Comparison of ENCODE assay signal across 17 cellular contexts in genomic region chr12:42958271-42958674, GRCh38.
DNase-seq lines count a peak whose midpoint lies in the region; ATAC-seq and TF ChIP-seq lines count a peak whose summit lies in the region.
"Had no signal": no experiment of that assay in that cellular context is flagged by ENCODE, and none has a peak within 500 bp of the region (broad histone marks: within the 10 kb centered on the region; RNA-seq: fewer than 3 reads in every experiment).

No MANE protein-coding gene starts in this region.

- TF ChIP-seq POLR2A in GM18505 (IDR thresholded peaks at IDR 0.05; ENCODE audit: borderline replicate concordance, extremely low read depth, insufficient read depth, insufficient read length): no peak

- no peak overlapping the region for H3K23ac ChIP-seq in mesenchymal stem cell (ENCODE audit: low read length in 2 of 2)

- no peak overlapping the region for H4K8ac ChIP-seq in mesenchymal stem cell (ENCODE audit: low read length)

- no peaks in the 10 kb centered on the region for H3K79me1 ChIP-seq in mesenchymal stem cell (replicated peaks; ENCODE audit: low read length, poor library complexity, severe bottlenecking)

- ATAC-seq in HG03520 (IDR thresholded peaks at IDR 0.05; ENCODE audit: unreplicated experiment) (no peak), GM18505 (IDR thresholded peaks at IDR 0.05; ENCODE audit: unreplicated experiment) (no peak)

- no peak overlapping the region for H2BK120ac ChIP-seq in mesenchymal stem cell (ENCODE audit: low read depth, low read length)

- TF ChIP-seq CTCF in endodermal cell (conservative IDR thresholded peaks at IDR 0.05): no peak

- H3K4me2 ChIP-seq in mesenchymal stem cell (ENCODE audit: low read length, poor library complexity, severe bottlenecking): no peak overlapping the region

- no peaks in the 10 kb centered on the region for H3K27me3 Mint-ChIP-seq in endodermal cell (ENCODE audit: insufficient read depth)

- H3K36me3 Mint-ChIP-seq in endodermal cell (ENCODE audit: low read depth): peaks cover 13% of the 10 kb centered on the region

- peaks cover 2% of the 10 kb centered on the region for H3K4me1 ChIP-seq in endodermal cell (ENCODE audit: control insufficient read depth, insufficient read depth, low read length)
- no peaks in the 10 kb centered on the region for H3K4me1 ChIP-seq in mesenchymal stem cell (ENCODE audit: control insufficient read depth, insufficient read depth, low read depth, low read length)

- no peak overlapping the region for H3K9ac ChIP-seq in endodermal cell (ENCODE audit: extremely low read depth, low read length, poor library complexity, severe bottlenecking)
- H3K9ac ChIP-seq in mesenchymal stem cell (ENCODE audit: low read length): no peak overlapping the region

- H3K27ac ChIP-seq in endodermal cell (ENCODE audit: low read depth, low read length) (no peak overlapping the region), mesenchymal stem cell (ENCODE audit: low read length, poor library complexity, severe bottlenecking) (peak overlapping the region; percentile 72)
- H3K27ac ChIP-seq: thoracic aorta had no signal

- DNase-seq in G401 (ENCODE audit: low spot score): peak; percentile 34
- DNase-seq in NCI-H69 (lab: John Stamatoyannopoulos, UW): peak; percentile 19
- DNase-seq in endodermal cell: no peak
- no peak for DNase-seq in mesenchymal stem cell
- no peak for DNase-seq in NCI-H2196 treated with DMSO at 0.1 percent for 48 hours (lab: John Stamatoyannopoulos, UW; ENCODE audit: unreplicated experiment)
- no peak for DNase-seq in NCI-H2029 treated with DMSO at 0.1 percent for 48 hours (lab: John Stamatoyannopoulos, UW)
- DNase-seq: activated CD8-positive, alpha-beta memory T cell treated with anti-CD3 and anti-CD28 coated beads for 24 hours; COR-L47; GDM1; H7; NCI-H187; NCI-H526; occipital lobe; small intestine had no signal

- H3K27me3 ChIP-seq in endodermal cell (ENCODE audit: control insufficient read depth, insufficient read depth, low read length, poor library complexity, severe bottlenecking) (no peaks in the 10 kb centered on the region), mesenchymal stem cell (ENCODE audit: control insufficient read depth in 1 of 2, insufficient read depth in 1 of 2, low read length in 2 of 2) (no peaks in the 10 kb centered on the region)

- H3K9me3 ChIP-seq in endodermal cell (ENCODE audit: control insufficient read depth, low read length) (peaks cover 19% of the 10 kb centered on the region), mesenchymal stem cell (ENCODE audit: control insufficient read depth, low read length) (no peaks in the 10 kb centered on the region)
- H3K9me3 ChIP-seq: thoracic aorta had no signal

- no peak overlapping the region for H3K4me3 ChIP-seq in endodermal cell (ENCODE audit: low read length)
- no peak overlapping the region for H3K4me3 ChIP-seq in mesenchymal stem cell (ENCODE audit: insufficient read depth in 1 of 2, low read depth in 1 of 2, low read length in 2 of 2)
- H3K4me3 ChIP-seq: thoracic aorta had no signal

- in situ Hi-C loops in G401 (cut with HindIII; ENCODE audit: low sequenced_read_pairs): no loop called here

- H3K9me3 Mint-ChIP-seq in endodermal cell: peaks cover 14% of the 10 kb centered on the region

- H3K14ac ChIP-seq in mesenchymal stem cell (ENCODE audit: low read length in 2 of 2): no peak overlapping the region

- no peak overlapping the region for H3K4me3 Mint-ChIP-seq in endodermal cell

- H2BK15ac ChIP-seq in mesenchymal stem cell (ENCODE audit: low read depth, poor library complexity, severe bottlenecking): no peak overlapping the region

- no peak overlapping the region for H3K4ac ChIP-seq in mesenchymal stem cell (ENCODE audit: low read depth in 1 of 2, low read length in 2 of 2)

- no peak overlapping the region for H2BK5ac ChIP-seq in mesenchymal stem cell (ENCODE audit: low read depth, low read length, poor library complexity, severe bottlenecking)

- H2AK5ac ChIP-seq in mesenchymal stem cell (ENCODE audit: low read length, severe bottlenecking): peak overlapping the region; percentile 16

- H2BK12ac ChIP-seq in mesenchymal stem cell (ENCODE audit: low read length in 2 of 2): no peak overlapping the region

- H3K36me3 ChIP-seq in endodermal cell (ENCODE audit: control insufficient read depth, insufficient read depth, low read length): no peaks in the 10 kb centered on the region
- no peaks in the 10 kb centered on the region for H3K36me3 ChIP-seq in mesenchymal stem cell (ENCODE audit: control insufficient read depth in 1 of 2, insufficient read depth in 2 of 2, low read depth in 1 of 2, low read length in 2 of 2)
- H3K36me3 ChIP-seq: thoracic aorta had no signal

- H3K18ac ChIP-seq in mesenchymal stem cell (ENCODE audit: low read depth in 1 of 2, low read length in 2 of 2): no peak overlapping the region

- WGBS in endodermal cell (ENCODE audit: insufficient coverage in 1 of 2, insufficient read length in 1 of 2), 2 experiments: 88% methylated on average over 1 of the region's 1 CpG; no CpG with 5 or more reads in 1 of the 2 experiments
- WGBS in mesenchymal stem cell: no CpG with 5 or more reads among the region's 1 CpG

- H2AFZ ChIP-seq in mesenchymal stem cell (ENCODE audit: low read depth, low read length): no peak overlapping the region

- peak overlapping the region; percentile 36 for H3K27ac Mint-ChIP-seq in endodermal cell

- H4K91ac ChIP-seq in mesenchymal stem cell (ENCODE audit: low read length): no peak overlapping the region

- peaks cover 22% of the 10 kb centered on the region for H3K4me1 Mint-ChIP-seq in endodermal cell

Comparison
In these comparisons a context has a peak if more than half of its experiments do, and no peak if none do; other contexts are left out.
1. DNase-seq: peak in G401 (single experiment) and NCI-H69 (single experiment); none in endodermal cell (single experiment), mesenchymal stem cell (single experiment), NCI-H2196 treated with DMSO at 0.1 percent for 48 hours (single experiment) and NCI-H2029 treated with DMSO at 0.1 percent for 48 hours (single experiment).